9 cellular contexts compared by ENCODE assay signal in genomic region chr7:90298145-90299038, GRCh38. TPM values are rescaled to one million over a fixed set of nuclear protein-coding genes. Genes with fewer than 3 reads are reported as not detected.
DNase-seq lines count a peak whose midpoint lies in the region; TF ChIP-seq lines count a peak whose summit lies in the region.
"Had no signal": no experiment of that assay in that cellular context is flagged by ENCODE, and none has a peak within 500 bp of the region (broad histone marks: within the 10 kb centered on the region; RNA-seq: fewer than 3 reads in every experiment).

No MANE protein-coding gene starts in this region.

- no peak for TF ChIP-seq POLR2A in spleen (IDR thresholded peaks at IDR 0.05)

- H3K4me3 ChIP-seq in SU-DHL-6 (ENCODE audit: insufficient read depth, low read length, poor library complexity, severe bottlenecking) = no peak overlapping the region
- no peak overlapping the region for H3K4me3 ChIP-seq in spleen
- H3K4me3 ChIP-seq: BLaER1 treated with 17β-estradiol and CSF1 and Interleukin-3, amounts not matched to agents 10 nM and 100 nM had no signal

- H3K9me3 Mint-ChIP-seq in glutamatergic neuron (ENCODE audit: unreplicated experiment) = no peaks in the 10 kb centered on the region

- H4K20me1 ChIP-seq in SU-DHL-6 (ENCODE audit: low read depth, low read length) = no peaks in the 10 kb centered on the region
- H4K20me1 ChIP-seq: BLaER1 treated with 17β-estradiol and CSF1 and Interleukin-3, amounts not matched to agents 10 nM and 100 nM had no signal

- no peaks in the 10 kb centered on the region for H3K4me1 ChIP-seq in spleen
- H3K4me1 ChIP-seq: BLaER1 treated with 17β-estradiol and CSF1 and Interleukin-3, amounts not matched to agents 10 nM and 100 nM had no signal

- H3K4me1 Mint-ChIP-seq in glutamatergic neuron (ENCODE audit: low read depth, unreplicated experiment) = peaks cover 1% of the 10 kb centered on the region

- H3K36me3 Mint-ChIP-seq in glutamatergic neuron (ENCODE audit: unreplicated experiment) = peaks cover 3% of the 10 kb centered on the region

- H3K36me3 ChIP-seq in SU-DHL-6 (ENCODE audit: low read length) (no peaks in the 10 kb centered on the region), spleen (no peaks in the 10 kb centered on the region)
- H3K36me3 ChIP-seq: BLaER1 treated with 17β-estradiol and CSF1 and Interleukin-3, amounts not matched to agents 10 nM and 100 nM had no signal

- no peak overlapping the region for H3K4me3 Mint-ChIP-seq in glutamatergic neuron (ENCODE audit: unreplicated experiment)

- no peaks in the 10 kb centered on the region for H3K79me2 ChIP-seq in SU-DHL-6 (ENCODE audit: insufficient read depth, low read length)

- no peaks in the 10 kb centered on the region for H3F3A ChIP-seq in SU-DHL-6 (ENCODE audit: insufficient read depth)

- H3K9me3 ChIP-seq in SU-DHL-6 (ENCODE audit: insufficient read depth, low read length) = no peaks in the 10 kb centered on the region
- H3K9me3 ChIP-seq in spleen = no peaks in the 10 kb centered on the region

- H3K9me2 ChIP-seq in SU-DHL-6 (replicated peaks; ENCODE audit: insufficient read depth, low read length) = no peaks in the 10 kb centered on the region

- peak overlapping the region; percentile 36 for H3K27ac Mint-ChIP-seq in glutamatergic neuron (ENCODE audit: unreplicated experiment)

- TF ChIP-seq CTCF in SU-DHL-6 (IDR thresholded peaks at IDR 0.05; ENCODE audit: insufficient read depth, low read length, poor library complexity, severe bottlenecking) (peak; percentile 70), glutamatergic neuron (IDR thresholded peaks at IDR 0.05; ENCODE audit: partially characterized antibody, unreplicated experiment) (no peak), spleen (IDR thresholded peaks at IDR 0.05 in 8 of 11, conservative IDR thresholded peaks at IDR 0.05 in 3 of 11) (peak in 7 of 11 experiments; percentile 6 to 45 (median 26))

- H2AFZ ChIP-seq in SU-DHL-6 (ENCODE audit: low read depth, low read length, severe bottlenecking) = no peak overlapping the region

- no peaks in the 10 kb centered on the region for H3K27me3 ChIP-seq in SU-DHL-6 (ENCODE audit: low read length)
- no peaks in the 10 kb centered on the region for H3K27me3 ChIP-seq in spleen (replicated peaks in 1 of 7)
- H3K27me3 ChIP-seq: BLaER1 treated with 17β-estradiol and CSF1 and Interleukin-3, amounts not matched to agents 10 nM and 100 nM had no signal

- H3K4me2 ChIP-seq in SU-DHL-6 (ENCODE audit: low read depth, low read length, poor library complexity, severe bottlenecking) = no peak overlapping the region
- H3K4me2 ChIP-seq: BLaER1 treated with 17β-estradiol and CSF1 and Interleukin-3, amounts not matched to agents 10 nM and 100 nM had no signal

- no peak overlapping the region for H3K9ac ChIP-seq in SU-DHL-6 (ENCODE audit: low read length)
- H3K9ac ChIP-seq: BLaER1 treated with 17β-estradiol and CSF1 and Interleukin-3, amounts not matched to agents 10 nM and 100 nM had no signal

- intact Hi-C loops in spleen (cut with DNase I; ENCODE audit: low total_unique reads) = no loop called here

- no peaks in the 10 kb centered on the region for H3K27me3 Mint-ChIP-seq in glutamatergic neuron (ENCODE audit: unreplicated experiment)

- WGBS in spleen, 5 donors = 56 to 66% (median 62%) methylated on average over 5 of the region's 5 CpGs

- no peak overlapping the region for H3K27ac ChIP-seq in SU-DHL-6 (ENCODE audit: low read depth, low read length)
- H3K27ac ChIP-seq in spleen = no peak overlapping the region
- H3K27ac ChIP-seq: BLaER1 treated with 17β-estradiol and CSF1 and Interleukin-3, amounts not matched to agents 10 nM and 100 nM had no signal

- peak; percentile 22 to 67 for DNase-seq in NCI-H2081 (lab: John Stamatoyannopoulos, UW)
- no peak for DNase-seq in NCI-H2081 treated with DMSO at 0.1 percent for 48 hours (lab: John Stamatoyannopoulos, UW)
- peak; percentile 78 for DNase-seq in H4 (ENCODE audit: low spot score)
- DNase-seq in M059J (ENCODE audit: low read depth) = peak; percentile 69
- no peak for DNase-seq in glutamatergic neuron
- DNase-seq in spleen = no peak
- DNase-seq in NK-92 (lab: John Stamatoyannopoulos, UW; ENCODE audit: unreplicated experiment) = no peak

RNA-seq across cellular contexts. Expression of gene FAM237B, which starts 22.7 kb away (rescaled TPM):
- not detected in 2 replicates for total RNA-seq in H4 (2014; rRNA removed; shearing (Covaris generic))
- total RNA-seq in M059J (2014; rRNA removed; shearing (Covaris generic)) = not detected in 2 replicates
- total RNA-seq in glutamatergic neuron (ENCODE audit: unreplicated experiment) (not detected), spleen (not detected)
- polyA plus RNA-seq in spleen = not detected

RNA-seq across cellular contexts. Expression of gene GTPBP10, which starts 48.1 kb away (rescaled TPM):
- total RNA-seq in H4 (2014; rRNA removed; shearing (Covaris generic)) = 23.1 and 28.2 TPM in 2 replicates
- 30.5 and 33.8 TPM in 2 replicates for total RNA-seq in M059J (2014; rRNA removed; shearing (Covaris generic))
- total RNA-seq in glutamatergic neuron (ENCODE audit: unreplicated experiment) = 18.7 TPM
- 10 to 100 TPM; 19.8 to 43.3 (median 25.7) TPM for total RNA-seq in spleen
- polyA plus RNA-seq in spleen = 10 to 100 TPM; 13.5 to 16.9 (median 14.6) TPM

RNA-seq across cellular contexts. Expression of gene CFAP69, which starts 53.4 kb away (rescaled TPM):
- total RNA-seq in H4 (2014; rRNA removed; shearing (Covaris generic)) = 1.3 and 1.8 TPM in 2 replicates
- 1.6 and 3.2 TPM in 2 replicates for total RNA-seq in M059J (2014; rRNA removed; shearing (Covaris generic))
- total RNA-seq in glutamatergic neuron (ENCODE audit: unreplicated experiment) (0.71 TPM), spleen (10 to 100 TPM in 2 of 7 donors, 1 to 10 TPM in 5; 5.2 to 15.8 (median 7.7) TPM)
- 1 to 10 TPM; 1.0 to 8.3 (median 4.0) TPM for polyA plus RNA-seq in spleen

Comparison
In these comparisons a context has a peak if more than half of its experiments do, and no peak if none do; other contexts are left out.
1. DNase-seq: peak in NCI-H2081 (2 of 2), H4 (single experiment) and M059J (single experiment); none in NCI-H2081 treated with DMSO at 0.1 percent for 48 hours (single experiment), glutamatergic neuron (single experiment), spleen (single experiment) and NK-92 (single experiment).